In genomic region chr6:659716-660581, GRCh38 we compare ENCODE assay signal across 14 cellular contexts. TPM values are rescaled to one million over a fixed set of nuclear protein-coding genes. Genes with fewer than 3 reads are reported as not detected.
DNase-seq lines count a peak whose midpoint lies in the region; ATAC-seq and TF ChIP-seq lines count a peak whose summit lies in the region.
"Had no signal": no experiment of that assay in that cellular context is flagged by ENCODE, and none has a peak within 500 bp of the region (broad histone marks: within the 10 kb centered on the region; RNA-seq: fewer than 3 reads in every experiment).

No MANE protein-coding gene starts in this region.

- peaks cover 6% of the 10 kb centered on the region for H3K9me3 Mint-ChIP-seq in activated naive CD8-positive, alpha-beta T cell (ENCODE audit: low read depth)
- peaks cover 40% of the 10 kb centered on the region for H3K9me3 Mint-ChIP-seq in neural progenitor cell
- H3K9me3 Mint-ChIP-seq: immature natural killer cell had no signal

- H3K27ac Mint-ChIP-seq in activated naive CD8-positive, alpha-beta T cell, result peak overlapping the region; percentile 74
- peak overlapping the region; percentile 53 for H3K27ac Mint-ChIP-seq in neural progenitor cell

- H3K36me3 ChIP-seq in HUES48 (ENCODE audit: control insufficient read depth, insufficient read depth, low read length) (peaks cover 7% of the 10 kb centered on the region), neural progenitor cell (no peaks in the 10 kb centered on the region)

- 0 out of 2 replicates have a peak overlapping the region, but pooled peaks have one; percentile 30 for H3K4me3 ChIP-seq in HUES48 (ENCODE audit: low read depth, low read length)
- H3K4me3 ChIP-seq in neural progenitor cell, result no peak overlapping the region
- H3K4me3 ChIP-seq: spleen had no signal

- no peaks in the 10 kb centered on the region for H4K20me1 ChIP-seq in neural progenitor cell (ENCODE audit: low read depth)

- peak overlapping the region; percentile 49 for H3K4me3 Mint-ChIP-seq in activated naive CD8-positive, alpha-beta T cell
- no peak overlapping the region for H3K4me3 Mint-ChIP-seq in neural progenitor cell
- H3K4me3 Mint-ChIP-seq: IgD-negative memory B cell, nephron had no signal

- ATAC-seq in HG02938 (IDR thresholded peaks at IDR 0.05; ENCODE audit: unreplicated experiment), result no peak

- peaks cover 63% of the 10 kb centered on the region for H3K79me2 ChIP-seq in neural progenitor cell (ENCODE audit: low read depth)

- peak overlapping the region; percentile 67 for H3K9ac ChIP-seq in HUES48 (ENCODE audit: low read depth, low read length)
- no peak overlapping the region for H3K9ac ChIP-seq in neural progenitor cell

- H3K4me1 ChIP-seq in HUES48 (ENCODE audit: control insufficient read depth, insufficient read depth, low read length) (peaks cover 60% of the 10 kb centered on the region), neural progenitor cell (peaks cover 5% of the 10 kb centered on the region)

- H3K27ac ChIP-seq in HUES48 (ENCODE audit: low read depth, low read length) (peak overlapping the region; percentile 95), neural progenitor cell (peak overlapping the region; percentile 47)
- H3K27ac ChIP-seq: spleen had no signal

- DNase-seq in NCI-H510A treated with DMSO at 0.1 percent for 48 hours (lab: John Stamatoyannopoulos, UW) (peak; percentile 1), NCI-H510A (lab: John Stamatoyannopoulos, UW) (no peak), neural progenitor cell (ENCODE audit: low spot score) (peak; percentile 43), LoVo (ENCODE audit: low spot score) (no peak), NCI-H774 (lab: John Stamatoyannopoulos, UW) (no peak)
- DNase-seq: spleen had no signal

- no peak overlapping the region for H3K4me2 ChIP-seq in neural progenitor cell

- H3K9me3 ChIP-seq in HUES48 (ENCODE audit: control insufficient read depth, insufficient read depth, low read length), result no peaks in the 10 kb centered on the region
- H3K9me3 ChIP-seq in neural progenitor cell (ENCODE audit: low read depth), result no peaks in the 10 kb centered on the region

- no peaks in the 10 kb centered on the region for H3K27me3 ChIP-seq in HUES48 (ENCODE audit: control insufficient read depth, insufficient read depth, low read length)
- H3K27me3 ChIP-seq in neural progenitor cell, result no peaks in the 10 kb centered on the region
- H3K27me3 ChIP-seq: spleen had no signal

- TF ChIP-seq CTCF in neural progenitor cell (IDR thresholded peaks at IDR 0.05), result no peak

- peaks cover 18% of the 10 kb centered on the region for H3K36me3 Mint-ChIP-seq in activated naive CD8-positive, alpha-beta T cell
- peaks cover 18% of the 10 kb centered on the region for H3K36me3 Mint-ChIP-seq in neural progenitor cell

- H2AFZ ChIP-seq in neural progenitor cell (replicated peaks), result no peak overlapping the region

- H3K27me3 Mint-ChIP-seq in activated naive CD8-positive, alpha-beta T cell, result no peaks in the 10 kb centered on the region
- H3K27me3 Mint-ChIP-seq in neural progenitor cell (ENCODE audit: insufficient read depth, low read depth), result no peaks in the 10 kb centered on the region
- H3K27me3 Mint-ChIP-seq: IgD-negative memory B cell had no signal

- peaks cover 7% of the 10 kb centered on the region for H3F3A ChIP-seq in neural progenitor cell (ENCODE audit: low read depth)

- H3K4me1 Mint-ChIP-seq in activated naive CD8-positive, alpha-beta T cell (ENCODE audit: low read depth), result peaks cover 62% of the 10 kb centered on the region
- peaks cover 12% of the 10 kb centered on the region for H3K4me1 Mint-ChIP-seq in neural progenitor cell

RNA-seq across cellular contexts. Expression of gene HUS1B, which starts 3.0 kb away (rescaled TPM):
- total RNA-seq in neural progenitor cell (ENCODE audit: low replicate concordance), result 0.43 TPM in 1 of 2 replicates, not detected in the other
- total RNA-seq: epithelial cell of proximal tubule, G401 had no signal

RNA-seq across cellular contexts. Expression of gene EXOC2, which starts 33.0 kb away (rescaled TPM):
- 37.3 and 46.5 TPM in 2 replicates for total RNA-seq in neural progenitor cell (ENCODE audit: low replicate concordance)

Comparison
In these comparisons a context has a peak if more than half of its experiments do, and no peak if none do; other contexts are left out.
1. DNase-seq: peak in NCI-H510A treated with DMSO at 0.1 percent for 48 hours (single experiment) and neural progenitor cell (single experiment); none in NCI-H510A (single experiment), LoVo (single experiment) and NCI-H774 (single experiment).